Comparison of ENCODE assay signal across 1 cellular context in genomic region chr7:100158229-100159098, GRCh38.
TF ChIP-seq lines count a peak whose summit lies in the region.

Gene TRAPPC14, minus strand, starts transcription at chr7:100158723. Its CDS starts 224 bp downstream, at chr7:100158499.

TF ChIP-seq in HepG2, 621 proteins besides CTCF, POLR2A, EP300 and RAD21 (continued from another document and continues in another):
- TF ChIP-seq ZNF639 (CRISPR knock-in tag; conservative IDR thresholded peaks at IDR 0.05) (peak; percentile 74), MXD4 (CRISPR knock-in tag; IDR thresholded peaks at IDR 0.05) (peak; percentile 63; the same call in 1 of the 2 replicates), ZNF784 (CRISPR knock-in tag; IDR thresholded peaks at IDR 0.05; ENCODE audit: borderline replicate concordance) (peak; percentile 30; the same call in 1 of the 2 replicates), ZBTB7A (CRISPR knock-in tag; IDR thresholded peaks at IDR 0.05) (no peak), ARID2 (CRISPR knock-in tag; IDR thresholded peaks at IDR 0.05; ENCODE audit: borderline replicate concordance) (peak; percentile 50; the same call in 1 of the 2 replicates), REXO4 (CRISPR knock-in tag; IDR thresholded peaks at IDR 0.05; ENCODE audit: borderline replicate concordance) (no peak), TAF1 (CRISPR knock-in tag; IDR thresholded peaks at IDR 0.05) (peak; percentile 58; the same call in 1 of the 2 replicates), ZBTB8A (CRISPR knock-in tag; IDR thresholded peaks at IDR 0.05; ENCODE audit: borderline replicate concordance, low read depth) (no peak), SAFB2 (CRISPR knock-in tag; IDR thresholded peaks at IDR 0.05; ENCODE audit: borderline replicate concordance, low read depth) (peak; percentile 67; the same call in 1 of the 2 replicates), NFRKB (IDR thresholded peaks at IDR 0.05) (no peak), PLRG1 (conservative IDR thresholded peaks at IDR 0.05) (no peak), ZNF501 (CRISPR knock-in tag; IDR thresholded peaks at IDR 0.05) (no peak), ZFP91 (CRISPR knock-in tag; IDR thresholded peaks at IDR 0.05; ENCODE audit: borderline replicate concordance) (peak; percentile 54; the same call in 1 of the 2 replicates), TSC22D2 (CRISPR knock-in tag; IDR thresholded peaks at IDR 0.05; ENCODE audit: borderline replicate concordance) (0 out of 2 replicates have a peak, but pooled peaks have one; percentile 22), ZNF343 (CRISPR knock-in tag; IDR thresholded peaks at IDR 0.05) (0 out of 2 replicates have a peak, but pooled peaks have one; percentile 58), BRCA1 (CRISPR knock-in tag; IDR thresholded peaks at IDR 0.05) (no peak), MYC (CRISPR knock-in tag; IDR thresholded peaks at IDR 0.05; ENCODE audit: borderline replicate concordance) (peak; percentile 26; the same call in 1 of the 2 replicates), RBM22 (optimal IDR thresholded peaks at IDR 0.05; ENCODE audit: low read length) (no peak), ASH2L (IDR thresholded peaks at IDR 0.05; ENCODE audit: insufficient read length, low read depth, low read length) (peak; percentile 86), TAF15 (IDR thresholded peaks at IDR 0.05; ENCODE audit: low read depth, low read length, poor library complexity, severe bottlenecking) (peak; percentile 56), TARDBP (CRISPR knock-in tag; IDR thresholded peaks at IDR 0.05) (0 out of 2 replicates have a peak, but pooled peaks have one; percentile 16), MYPOP (CRISPR knock-in tag; IDR thresholded peaks at IDR 0.05) (peak; percentile 32; the same call in 1 of the 2 replicates), SALL1 (CRISPR knock-in tag; IDR thresholded peaks at IDR 0.05) (peak; percentile 75), IKZF5 (CRISPR knock-in tag; IDR thresholded peaks at IDR 0.05) (peak; percentile 65; the same call in 1 of the 2 replicates), MEF2D (CRISPR knock-in tag; IDR thresholded peaks at IDR 0.05) (no peak), ZNF678 (CRISPR knock-in tag; IDR thresholded peaks at IDR 0.05) (0 out of 2 replicates have a peak, but pooled peaks have one; percentile 39), ZNF546 (CRISPR knock-in tag; conservative IDR thresholded peaks at IDR 0.05) (peak; percentile 36; the same call in 1 of the 2 replicates), ZNF34 (CRISPR knock-in tag; IDR thresholded peaks at IDR 0.05; ENCODE audit: borderline replicate concordance) (peak; percentile 81; the same call in 1 of the 2 replicates), SP1 (IDR thresholded peaks at IDR 0.05) (no peak), SP1 (CRISPR knock-in tag; IDR thresholded peaks at IDR 0.05) (peak; percentile 97), ZNF337 (CRISPR knock-in tag; IDR thresholded peaks at IDR 0.05; ENCODE audit: borderline replicate concordance, low read depth) (no peak), ZNF850 (CRISPR knock-in tag; conservative IDR thresholded peaks at IDR 0.05) (no peak), ZBTB46 (CRISPR knock-in tag; IDR thresholded peaks at IDR 0.05; ENCODE audit: borderline replicate concordance) (no peak), ISX (CRISPR knock-in tag; conservative IDR thresholded peaks at IDR 0.05) (no peak), ZNF124 (CRISPR knock-in tag; IDR thresholded peaks at IDR 0.05) (no peak), CREBL2 (CRISPR knock-in tag; IDR thresholded peaks at IDR 0.05; ENCODE audit: borderline replicate concordance) (no peak), MAF1 (CRISPR knock-in tag; IDR thresholded peaks at IDR 0.05; ENCODE audit: borderline replicate concordance) (no peak), ZNF18 (CRISPR knock-in tag; IDR thresholded peaks at IDR 0.05; ENCODE audit: insufficient replicate concordance) (peak; percentile 33), ZNF562 (CRISPR knock-in tag; IDR thresholded peaks at IDR 0.05; ENCODE audit: borderline replicate concordance) (no peak), ZSCAN21 (CRISPR knock-in tag; IDR thresholded peaks at IDR 0.05; ENCODE audit: borderline replicate concordance) (0 out of 2 replicates have a peak, but pooled peaks have one; percentile 17), YY1 (IDR thresholded peaks at IDR 0.05; ENCODE audit: insufficient read depth, insufficient replicate concordance, low read depth, low read length) (peak; percentile 75), AGO2 (optimal IDR thresholded peaks at IDR 0.05; ENCODE audit: low read depth, low read length) (peak; percentile 97), POLR2G (IDR thresholded peaks at IDR 0.05; ENCODE audit: low read depth, low read length) (peak; percentile 89), STAT5B (CRISPR knock-in tag; IDR thresholded peaks at IDR 0.05) (no peak), IRF9 (CRISPR knock-in tag; IDR thresholded peaks at IDR 0.05; ENCODE audit: borderline replicate concordance) (0 out of 2 replicates have a peak, but pooled peaks have one; percentile 42), MXI1 (IDR thresholded peaks at IDR 0.05; ENCODE audit: borderline replicate concordance, low read depth, low read length) (peak; percentile 46; the same call in 1 of the 3 replicates), CCDC6 (CRISPR knock-in tag; IDR thresholded peaks at IDR 0.05) (peak; percentile 61; the same call in 1 of the 2 replicates), YEATS2 (CRISPR knock-in tag; IDR thresholded peaks at IDR 0.05; ENCODE audit: borderline replicate concordance) (peak; percentile 67; the same call in 1 of the 2 replicates), LRRFIP1 (CRISPR knock-in tag; conservative IDR thresholded peaks at IDR 0.05) (no peak), FOXJ3 (CRISPR knock-in tag; IDR thresholded peaks at IDR 0.05; ENCODE audit: borderline replicate concordance) (no peak), ZBTB44 (CRISPR knock-in tag; IDR thresholded peaks at IDR 0.05) (no peak)
